Comparison of ENCODE assay signal across 28 cellular contexts in genomic region chr2:126714191-126714965, GRCh38. TPM values are rescaled to one million over a fixed set of nuclear protein-coding genes. Genes with fewer than 3 reads are reported as not detected.
DNase-seq lines count a peak whose midpoint lies in the region; ATAC-seq, FAIRE-seq and TF ChIP-seq lines count a peak whose summit lies in the region.
"Had no signal": no experiment of that assay in that cellular context is flagged by ENCODE, and none has a peak within 500 bp of the region (broad histone marks: within the 10 kb centered on the region; RNA-seq: fewer than 3 reads in every experiment).

No MANE protein-coding gene starts in this region.

- no peak overlapping the region for H3K4me3 ChIP-seq in HL-60 (replicated peaks; ENCODE audit: insufficient read depth, low read length)
- no peak overlapping the region for H3K4me3 ChIP-seq in left lung
- H3K4me3 ChIP-seq: breast epithelium, colonic mucosa, smooth muscle cell, transverse colon had no signal

- peaks cover 0 to 3% of the 10 kb centered on the region in 2 donors for H3K4me1 ChIP-seq in left lung
- H3K4me1 ChIP-seq: breast epithelium, colonic mucosa, transverse colon had no signal

- H3K9me3 Mint-ChIP-seq in type B pancreatic cell (no peaks in the 10 kb centered on the region), chondrocyte (ENCODE audit: low read depth) (peaks cover 4% of the 10 kb centered on the region)
- H3K9me3 Mint-ChIP-seq: activated naive CD4-positive, alpha-beta T cell treated with anti-CD3 and anti-CD28 coated beads for 36 hours; T-helper 2 cell treated with Interferon-gamma antibody and Interleukin-4, amounts not matched to agents 5 μg/mL and 100 μg/mL, for 36 hours had no signal

- FAIRE-seq in urothelium cell line (lab: Jason Lieb, UNC): no peak
- FAIRE-seq: frontal cortex, GM12891 had no signal

- peak; percentile 38 for ATAC-seq in left lung
- ATAC-seq in GM19467 (IDR thresholded peaks at IDR 0.05; ENCODE audit: unreplicated experiment): no peak
- ATAC-seq: activated T-cell treated with anti-CD3 and anti-CD28 coated beads, Interleukin-2, amount 50 U/mL, for 72 hours; esophagus mucosa; PC-3 had no signal

- no peaks in the 10 kb centered on the region for H3K9me3 ChIP-seq in left lung
- H3K9me3 ChIP-seq: breast epithelium, colonic mucosa, transverse colon had no signal

- no peak for TF ChIP-seq CTCF in HL-60 (IDR thresholded peaks at IDR 0.05; ENCODE audit: insufficient read depth, low read length)
- no peak for TF ChIP-seq CTCF in left lung (IDR thresholded peaks at IDR 0.05)
- no peak for TF ChIP-seq CTCF in type B pancreatic cell (conservative IDR thresholded peaks at IDR 0.05)
- TF ChIP-seq CTCF in chondrocyte (IDR thresholded peaks at IDR 0.05): no peak

- no peaks in the 10 kb centered on the region for H3K27me3 ChIP-seq in HL-60 (ENCODE audit: insufficient read depth, poor library complexity, severe bottlenecking)
- no peaks in the 10 kb centered on the region for H3K27me3 ChIP-seq in left lung
- H3K27me3 ChIP-seq: breast epithelium, colonic mucosa, transverse colon had no signal

- no peaks in the 10 kb centered on the region for H3K36me3 ChIP-seq in left lung
- H3K36me3 ChIP-seq: breast epithelium, colonic mucosa, transverse colon, WERI-Rb-1 had no signal

- H3K4me3 Mint-ChIP-seq in type B pancreatic cell (no peak overlapping the region), chondrocyte (ENCODE audit: unreplicated experiment) (no peak overlapping the region)
- H3K4me3 Mint-ChIP-seq: activated naive CD4-positive, alpha-beta T cell treated with anti-CD3 and anti-CD28 coated beads for 36 hours; activated T-cell treated with anti-CD3 and anti-CD28 coated beads, Interleukin-2, amount 50 U/mL, for 72 hours; CD4-positive, alpha-beta memory T cell; T-helper 2 cell treated with Interferon-gamma antibody and Interleukin-4, amounts not matched to agents 5 μg/mL and 100 μg/mL, for 36 hours had no signal

- DNase-seq in HL-60 (ENCODE audit: low read depth in 1 of 2, low spot score in 1 of 2) (peak; percentile 31 to 47), left lung (no peak), type B pancreatic cell (ENCODE audit: extremely low spot score, unreplicated experiment) (peak; percentile 34), urothelium cell line (ENCODE audit: low spot score) (no peak), chondrocyte (ENCODE audit: low spot score) (no peak)
- DNase-seq: activated CD4-positive, alpha-beta T cell treated with anti-CD3 and anti-CD28 coated beads for 48 hours; activated naive CD4-positive, alpha-beta T cell treated with anti-CD3 and anti-CD28 coated beads for 36 hours; activated T-cell treated with anti-CD3 and anti-CD28 coated beads, Interleukin-2, amount 50 U/mL, for 72 hours; amniotic stem cell; CD4-positive, alpha-beta memory T cell; colonic mucosa; H7; mesendoderm; NCI-H1092 treated with DMSO at 0.1 percent for 48 hours; NCI-H187; NCI-H524; PC-3; stimulated activated CD4-positive, alpha-beta T cell treated with anti-CD3 and anti-CD28 coated beads, Interleukin-2, amount 100 ng/mL, for 24 hours; transverse colon; WERI-Rb-1 had no signal

- H3K4me1 Mint-ChIP-seq in type B pancreatic cell (ENCODE audit: unreplicated experiment) (no peaks in the 10 kb centered on the region), chondrocyte (ENCODE audit: low read depth) (no peaks in the 10 kb centered on the region)

- intact Hi-C loops in left lung (cut with DNase I): no loop called here

- H3K36me3 Mint-ChIP-seq in type B pancreatic cell (no peaks in the 10 kb centered on the region), chondrocyte (ENCODE audit: low read depth) (no peaks in the 10 kb centered on the region)
- H3K36me3 Mint-ChIP-seq: CD4-positive, alpha-beta memory T cell had no signal

- H3K27ac ChIP-seq in HL-60 (replicated peaks) (no peak overlapping the region), cingulate gyrus (ENCODE audit: low read depth, low read length) (peak overlapping the region; percentile 12), left lung (no peak overlapping the region)
- H3K27ac ChIP-seq: breast epithelium, colonic mucosa, transverse colon, WERI-Rb-1 had no signal

- H3K27ac Mint-ChIP-seq in type B pancreatic cell (no peak overlapping the region), chondrocyte (ENCODE audit: unreplicated experiment) (no peak overlapping the region)
- H3K27ac Mint-ChIP-seq: activated naive CD4-positive, alpha-beta T cell treated with anti-CD3 and anti-CD28 coated beads for 36 hours; activated T-cell treated with anti-CD3 and anti-CD28 coated beads, Interleukin-2, amount 50 U/mL, for 72 hours; T-helper 2 cell treated with Interferon-gamma antibody and Interleukin-4, amounts not matched to agents 5 μg/mL and 100 μg/mL, for 36 hours had no signal

- peaks cover 12% of the 10 kb centered on the region for H3K27me3 Mint-ChIP-seq in type B pancreatic cell
- peaks cover 11% of the 10 kb centered on the region for H3K27me3 Mint-ChIP-seq in chondrocyte (ENCODE audit: low read depth)

RNA-seq across cellular contexts. Expression of gene GYPC, which starts 58.4 kb away (rescaled TPM):
- total RNA-seq in left lung (10 to 100 TPM; 44.0 to 74.0 TPM), type B pancreatic cell (ENCODE audit: low replicate concordance) (13.3 and 45.5 TPM in 2 replicates), chondrocyte (29.1 to 48.6 TPM (median 46.4 TPM) in 3 replicates)
- total RNA-seq: PC-3 had no signal

Comparison
In these comparisons a context has a peak if more than half of its experiments do, and no peak if none do; other contexts are left out.
1. DNase-seq: peak in HL-60 (2 of 2) and type B pancreatic cell (single experiment); none in left lung (0 of 2), urothelium cell line (single experiment) and chondrocyte (single experiment).